9 cellular contexts compared by ENCODE assay signal in the genomic region with DNA sequence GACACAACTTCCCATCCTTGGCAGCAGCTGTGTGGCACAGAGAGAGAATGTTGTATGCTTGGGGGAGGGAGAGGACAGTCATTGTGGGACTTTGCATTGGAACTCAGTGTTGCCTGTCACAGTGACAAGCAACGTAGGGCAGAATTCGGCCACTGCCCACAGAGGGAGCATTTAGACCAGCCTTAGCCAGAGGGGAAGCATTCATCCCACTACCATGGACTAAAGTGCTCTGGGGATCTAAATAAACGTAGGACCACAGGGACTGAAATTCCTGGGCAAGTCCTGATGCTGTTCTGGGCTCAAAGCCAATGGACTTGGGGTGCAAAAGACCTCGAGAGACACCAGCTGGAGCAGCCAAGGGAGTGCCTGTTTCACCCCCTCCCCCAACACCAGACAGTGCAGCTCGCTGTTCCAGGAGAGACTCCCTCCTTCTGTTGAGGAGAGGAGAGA. TPM values are rescaled to one million over a fixed set of nuclear protein-coding genes. Genes with fewer than 3 reads are reported as not detected.
DNase-seq lines count a peak whose midpoint lies in the region; ATAC-seq and TF ChIP-seq lines count a peak whose summit lies in the region.
"Had no signal": no experiment of that assay in that cellular context is flagged by ENCODE, and none has a peak within 500 bp of the region (broad histone marks: within the 10 kb centered on the region; RNA-seq: fewer than 3 reads in every experiment).

No MANE protein-coding gene starts in this region.

- no peaks in the 10 kb centered on the region for H3K9me3 ChIP-seq in left lung

- intact Hi-C loops in left lung (cut with DNase I): no loop called here

- H3K27ac ChIP-seq in coronary artery (peak overlapping the region; percentile 51 to 84), left lung (peak overlapping the region; percentile 73 to 84), substantia nigra (ENCODE audit: low read depth, low read length, poor library complexity, severe bottlenecking) (peak overlapping the region; percentile 93)

- H3K4me1 ChIP-seq in left lung: peaks cover 6 to 15% of the 10 kb centered on the region in 2 donors

- peak; percentile 95 for DNase-seq in NCI-H82 (lab: John Stamatoyannopoulos, UW)
- no peak for DNase-seq in coronary artery (ENCODE audit: low spot score)
- DNase-seq in left lung: peak in 1 of 2 donors; percentile 10
- DNase-seq in substantia nigra (lab: John Stamatoyannopoulos, UW): peak in 46 of 49 donors; percentile 5 to 83 (median 68)
- no peak for DNase-seq in activated T-cell treated with anti-CD3 and anti-CD28 coated beads, Interleukin-2, amount 50 U/mL, for 48 hours
- no peak for DNase-seq in NCI-H2029 (lab: John Stamatoyannopoulos, UW)
- DNase-seq in DMS114 treated with DMSO at 0.1 percent for 48 hours (lab: John Stamatoyannopoulos, UW; ENCODE audit: unreplicated experiment): no peak

- H3K27me3 ChIP-seq in left lung: no peaks in the 10 kb centered on the region

- H3K4me3 ChIP-seq in coronary artery (no peak overlapping the region), left lung (no peak overlapping the region)

- ATAC-seq in left lung: peak; percentile 9
- no peak for ATAC-seq in esophagus mucosa

- H3K36me3 ChIP-seq in left lung: no peaks in the 10 kb centered on the region

- TF ChIP-seq CTCF in coronary artery (IDR thresholded peaks at IDR 0.05) (no peak), left lung (IDR thresholded peaks at IDR 0.05) (no peak)

RNA-seq across cellular contexts. Expression of a gene that starts 44.9 kb away (rescaled TPM):
- total RNA-seq in left lung: 10 to 100 TPM; 22.7 to 23.7 TPM
- 0.72 TPM for total RNA-seq in esophagus mucosa
- total RNA-seq: HT1080 had no signal

Comparison
In these comparisons a context has a peak if more than half of its experiments do, and no peak if none do; other contexts are left out.
1. DNase-seq: peak in NCI-H82 (single experiment) and substantia nigra (46 of 49); none in coronary artery (single experiment), activated T-cell treated with anti-CD3 and anti-CD28 coated beads, Interleukin-2, amount 50 U/mL, for 48 hours (0 of 2), NCI-H2029 (single experiment) and DMS114 treated with DMSO at 0.1 percent for 48 hours (single experiment).
2. RNA of a gene that starts 44.9 kb away (total RNA-seq): 22.7 to 23.7 TPM in left lung; 0.72 TPM in esophagus mucosa (single experiment); every median in the first group is over 10 times any median in the second.
3. Peak in every context shown above with its lines, with median percentiles within 50 percentile points of each other: H3K27ac ChIP-seq.